Comparison of ENCODE assay signal across 33 cellular contexts in the genomic region with DNA sequence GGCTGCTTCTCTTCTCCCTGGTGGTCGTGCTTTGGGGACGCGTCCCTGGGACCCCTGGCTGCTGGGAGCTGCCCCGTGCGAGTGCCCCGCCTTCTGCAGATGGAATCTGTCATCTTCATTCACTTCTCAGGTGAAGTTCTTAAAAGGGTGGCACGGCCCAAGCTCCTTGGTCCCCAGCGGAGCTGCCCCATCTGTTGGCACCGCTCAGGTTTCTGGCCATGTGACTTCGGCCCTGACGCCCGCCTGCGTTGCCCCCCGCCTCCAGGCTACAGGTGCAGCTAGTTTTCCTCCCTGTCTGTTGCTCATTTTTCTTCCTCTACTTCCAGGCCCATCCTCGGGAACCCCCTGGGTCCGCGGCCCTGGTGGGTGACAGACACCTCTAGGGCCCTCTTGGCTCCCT. TPM values are rescaled to one million over a fixed set of nuclear protein-coding genes. Genes with fewer than 3 reads are reported as not detected.
"Had no signal": no experiment of that assay in that cellular context is flagged by ENCODE, and none has a peak within 500 bp of the region (broad histone marks: within the 10 kb centered on the region; RNA-seq: fewer than 3 reads in every experiment).

No MANE protein-coding gene starts in this region.

- DNase-seq: immature natural killer cell; islet precursor cell; left ventricle myocardium inferior; mesendoderm; naive B cell; natural killer cell; nephron progenitor cell; ovary; right lobe of liver; stimulated activated CD4-positive, alpha-beta T cell treated with anti-CD3 and anti-CD28 coated beads, Interleukin-1b, Interleukin-23, amount 100 ng/mL, for 48 hours; stimulated activated CD4-positive, alpha-beta T cell treated with anti-CD3 and anti-CD28 coated beads, Interleukin-2, amount 100 ng/mL, for 48 hours; stimulated activated CD4-positive, alpha-beta T cell treated with anti-CD3 and anti-CD28 coated beads, Interleukin-4, amount 100 ng/mL, for 4 hours; stimulated activated CD8-positive, alpha-beta memory T cell treated with anti-CD3 and anti-CD28 coated beads, Interleukin-4, amount 100 ng/mL, for 48 hours; stimulated activated naive CD4-positive, alpha-beta T cell treated with Interleukin-2 at 50 U/mL for 16 hours; stimulated activated naive CD8-positive, alpha-beta T cell treated with anti-CD3 and anti-CD28 coated beads, Interleukin-15, amount 100 ng/mL, for 72 hours; substantia nigra; uterus had no signal

- H3K36me3 ChIP-seq: left ventricle myocardium inferior, neural progenitor cell, ovary, right atrium auricular region, right lobe of liver, tibial nerve, uterus had no signal

- H3K4me2 ChIP-seq: neural progenitor cell, smooth muscle cell had no signal

- H3K36me3 Mint-ChIP-seq: immature natural killer cell; mesothelial cell of epicardium; naive B cell; natural killer cell; neural progenitor cell; stimulated activated memory B cell treated with anti-CD40 and anti-IgM and Interleukin-4, amounts not matched to agents 10 μg/mL and 1 μg/mL and 100 μg/mL, for 72 hours; type B pancreatic cell had no signal

- ATAC-seq: right lobe of liver; stimulated activated memory B cell treated with anti-CD40 and anti-IgM and Interleukin-4, amounts not matched to agents 10 μg/mL and 1 μg/mL and 100 μg/mL, for 72 hours; stimulated activated naive CD8-positive, alpha-beta T cell treated with anti-CD3 and anti-CD28 coated beads, Interleukin-15, amount 100 ng/mL, for 72 hours had no signal

- H3K9me3 ChIP-seq: left ventricle myocardium inferior, ovary, right atrium auricular region, right lobe of liver, tibial nerve, uterus had no signal

- H3K9me3 Mint-ChIP-seq: immature natural killer cell; mesothelial cell of epicardium; naive B cell; natural killer cell; nephron progenitor cell; neural progenitor cell; stimulated activated memory B cell treated with anti-CD40 and anti-IgM and Interleukin-4, amounts not matched to agents 10 μg/mL and 1 μg/mL and 100 μg/mL, for 72 hours; stimulated activated naive CD8-positive, alpha-beta T cell treated with anti-CD3 and anti-CD28 coated beads, Interleukin-15, amount 100 ng/mL, for 72 hours; type B pancreatic cell had no signal

- H3K4me3 Mint-ChIP-seq: immature natural killer cell; mesothelial cell of epicardium; naive B cell; natural killer cell; nephron progenitor cell; neural progenitor cell; stimulated activated memory B cell treated with anti-CD40 and anti-IgM and Interleukin-4, amounts not matched to agents 10 μg/mL and 1 μg/mL and 100 μg/mL, for 72 hours; stimulated activated naive CD8-positive, alpha-beta T cell treated with anti-CD3 and anti-CD28 coated beads, Interleukin-15, amount 100 ng/mL, for 72 hours; type B pancreatic cell had no signal

- H3K4me1 Mint-ChIP-seq: immature natural killer cell; mesothelial cell of epicardium; naive B cell; natural killer cell; nephron progenitor cell; stimulated activated memory B cell treated with anti-CD40 and anti-IgM and Interleukin-4, amounts not matched to agents 10 μg/mL and 1 μg/mL and 100 μg/mL, for 72 hours; stimulated activated naive CD8-positive, alpha-beta T cell treated with anti-CD3 and anti-CD28 coated beads, Interleukin-15, amount 100 ng/mL, for 72 hours had no signal

- H3K4me3 ChIP-seq: left ventricle myocardium inferior, lung, neural progenitor cell, ovary, right atrium auricular region, right lobe of liver, smooth muscle cell, tibial nerve, uterus had no signal

- H3K27ac Mint-ChIP-seq: immature natural killer cell; mesothelial cell of epicardium; naive B cell; natural killer cell; nephron progenitor cell; neural progenitor cell; progenitor cell of endocrine pancreas; stimulated activated memory B cell treated with anti-CD40 and anti-IgM and Interleukin-4, amounts not matched to agents 10 μg/mL and 1 μg/mL and 100 μg/mL, for 72 hours; stimulated activated naive CD8-positive, alpha-beta T cell treated with anti-CD3 and anti-CD28 coated beads, Interleukin-15, amount 100 ng/mL, for 72 hours; type B pancreatic cell had no signal

- H3K27ac ChIP-seq: left ventricle myocardium inferior, neural progenitor cell, ovary, right atrium auricular region, right lobe of liver, tibial nerve, uterus had no signal

- H3K9ac ChIP-seq: neural progenitor cell had no signal

- H2AFZ ChIP-seq: neural progenitor cell had no signal

RNA-seq across cellular contexts. Expression of gene NKX6-2, which starts 6.8 kb away (rescaled TPM):
- total RNA-seq: left ventricle myocardium inferior, lower leg skin, lung, mesothelial cell of epicardium, mononuclear cell, natural killer cell, omental fat pad, ovary, pulmonary artery endothelial cell, right atrium auricular region, right lobe of liver, skeletal muscle tissue, smooth muscle cell, temporal lobe, ureter had no signal
- polyA plus RNA-seq: immature natural killer cell, ovary had no signal
